7 cellular contexts compared by ENCODE assay signal in genomic region chr6:27251672-27252251, GRCh38. TPM values are rescaled to one million over a fixed set of nuclear protein-coding genes. Genes with fewer than 3 reads are reported as not detected.
DNase-seq lines count a peak whose midpoint lies in the region; ATAC-seq and TF ChIP-seq lines count a peak whose summit lies in the region.

No MANE protein-coding gene starts in this region.

- 3 to 6% methylated on average over 43 to 44 of the region's 44 CpGs for WGBS in lower leg skin, 2 donors

- DNase-seq in NCI-H146 (lab: John Stamatoyannopoulos, UW): peak; percentile 93
- peak; percentile 11 to 14 for DNase-seq in cerebellar nuclear complex (lab: John Stamatoyannopoulos, UW)
- DNase-seq in lower leg skin (ENCODE audit: low spot score in 2 of 2): peak; percentile 38 to 87
- peak; percentile 44 for DNase-seq in stimulated activated CD8-positive, alpha-beta memory T cell treated with anti-CD3 and anti-CD28 coated beads, Interleukin-12 subunit alpha, Interleukin-12 subunit beta, amount 100 ng/mL, for 4 hours (ENCODE audit: low read depth)

- TF ChIP-seq CTCF in lower leg skin (IDR thresholded peaks at IDR 0.05): no peak

- TF ChIP-seq POLR2A in GM18505 (IDR thresholded peaks at IDR 0.05; ENCODE audit: borderline replicate concordance, extremely low read depth, insufficient read depth, insufficient read length) (peak; percentile 58), lower leg skin (IDR thresholded peaks at IDR 0.05) (no peak)

- intact Hi-C loops in lower leg skin (cut with DNase I; ENCODE audit: low total_unique reads): no loop called here

- ATAC-seq in GM18505 (IDR thresholded peaks at IDR 0.05; ENCODE audit: unreplicated experiment): peak; percentile 89
- peak; percentile 91 for ATAC-seq in HG02798 (IDR thresholded peaks at IDR 0.05; ENCODE audit: poor library complexity, unreplicated experiment)
- ATAC-seq in activated CD4-positive, CD25-positive, alpha-beta regulatory T cell treated with anti-CD3 and anti-CD28 coated beads, Interleukin-2, amount 50 U/mL, for 24 hours: peak; percentile 82 to 83

- peak overlapping the region; percentile 26 for H3K4me3 ChIP-seq in lower leg skin (ENCODE audit: low read depth, poor library complexity, severe bottlenecking)

RNA-seq across cellular contexts. Expression of gene PRSS16, which starts 4.3 kb away (rescaled TPM):
- 10 to 100 TPM; 11.2 to 13.5 (median 12.0) TPM for total RNA-seq in lower leg skin

Comparison
In these comparisons a context has a peak if more than half of its experiments do, and no peak if none do; other contexts are left out.
1. Peak in every context shown above with its lines: DNase-seq, ATAC-seq and H3K4me3 ChIP-seq.
2. DNase-seq: peak in every context shown above with its lines; median percentile 93 in NCI-H146; 62 in lower leg skin; 44 in stimulated activated CD8-positive, alpha-beta memory T cell treated with anti-CD3 and anti-CD28 coated beads, Interleukin-12 subunit alpha, Interleukin-12 subunit beta, amount 100 ng/mL, for 4 hours; 12 in cerebellar nuclear complex.